11 cellular contexts compared by ENCODE assay signal in the genomic region with DNA sequence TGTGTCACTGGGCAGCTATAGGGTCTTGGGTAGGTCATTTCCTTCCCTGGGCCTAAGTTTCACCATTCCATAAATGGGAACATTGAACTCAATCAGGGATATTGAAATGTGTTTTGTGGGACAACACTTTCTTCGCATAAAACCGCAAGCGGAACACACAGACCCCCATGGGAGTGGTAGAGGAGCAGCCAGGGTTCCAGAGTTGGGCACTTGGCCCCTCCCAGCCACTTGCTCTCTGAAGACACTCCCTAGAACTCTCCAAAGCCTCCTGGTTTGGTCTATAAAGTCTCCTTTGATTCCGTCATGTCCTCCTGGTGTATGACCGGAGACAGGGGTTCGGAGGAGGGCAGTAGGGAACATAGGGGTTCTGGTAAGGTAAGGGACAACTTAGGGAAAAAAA.
DNase-seq lines count a peak whose midpoint lies in the region; ATAC-seq and TF ChIP-seq lines count a peak whose summit lies in the region.
"Had no signal": no experiment of that assay in that cellular context is flagged by ENCODE, and none has a peak within 500 bp of the region (broad histone marks: within the 10 kb centered on the region; RNA-seq: fewer than 3 reads in every experiment).

No MANE protein-coding gene starts in this region.

- H3K79me1 ChIP-seq in mesenchymal stem cell (replicated peaks; ENCODE audit: low read length, poor library complexity, severe bottlenecking), result no peaks in the 10 kb centered on the region

- H3K9ac ChIP-seq in BLaER1 treated with 17β-estradiol and CSF1 and Interleukin-3, amounts not matched to agents 10 nM and 100 nM, result peak overlapping the region in 9 of 11 experiments; percentile 25 to 82 (median 63); a peak in 15 of 22 replicates
- H3K9ac ChIP-seq in GM23248 (peak overlapping the region; percentile 64), SU-DHL-6 (ENCODE audit: low read length) (no peak overlapping the region), mesenchymal stem cell (ENCODE audit: low read length) (no peak overlapping the region)

- H2BK120ac ChIP-seq in mesenchymal stem cell (ENCODE audit: low read depth, low read length), result peak overlapping the region; percentile 81

- H3K4ac ChIP-seq in mesenchymal stem cell (ENCODE audit: low read depth in 1 of 2, low read length in 2 of 2), result peak overlapping the region in 1 of 2 experiments; percentile 5

- H3K27ac Mint-ChIP-seq in mesothelial cell of epicardium, result no peak overlapping the region

- in situ Hi-C loops in GM23248 (cut with MboI), result no loop called here
- in situ Hi-C loops in GM13976 (cut with MboI; ENCODE audit: low sequenced_read_pairs, unreplicated experiment), result loop anchor here (25.0 kb wide), 2 partner anchors 754 to 1004 kb away; no protein-coding TSS in a partner anchor

- H4K8ac ChIP-seq in mesenchymal stem cell (ENCODE audit: low read length), result no peak overlapping the region

- H3K27ac ChIP-seq in BLaER1 treated with 17β-estradiol and CSF1 and Interleukin-3, amounts not matched to agents 10 nM and 100 nM, result peak overlapping the region; percentile 27 to 91 (median 70); a peak in 16 of 22 replicates
- peak overlapping the region; percentile 85 for H3K27ac ChIP-seq in GM23248
- no peak overlapping the region for H3K27ac ChIP-seq in SU-DHL-6 (ENCODE audit: low read depth, low read length)
- H3K27ac ChIP-seq in mesenchymal stem cell (ENCODE audit: low read length, poor library complexity, severe bottlenecking), result no peak overlapping the region
- H3K27ac ChIP-seq: right atrium auricular region had no signal

- H3K79me2 ChIP-seq in GM23248 (ENCODE audit: insufficient read depth) (no peaks in the 10 kb centered on the region), SU-DHL-6 (ENCODE audit: insufficient read depth, low read length) (no peaks in the 10 kb centered on the region)

- H3K14ac ChIP-seq in mesenchymal stem cell (ENCODE audit: low read length in 2 of 2), result no peak overlapping the region

- no peak for ATAC-seq in HG03520 (IDR thresholded peaks at IDR 0.05; ENCODE audit: unreplicated experiment)

- H2AFZ ChIP-seq in GM23248 (no peak overlapping the region), SU-DHL-6 (ENCODE audit: low read depth, low read length, severe bottlenecking) (no peak overlapping the region), mesenchymal stem cell (ENCODE audit: low read depth, low read length) (no peak overlapping the region)

- TF ChIP-seq CTCF in SU-DHL-6 (IDR thresholded peaks at IDR 0.05; ENCODE audit: insufficient read depth, low read length, poor library complexity, severe bottlenecking) (no peak), GM13976 (IDR thresholded peaks at IDR 0.05; ENCODE audit: borderline replicate concordance, control extremely low read depth, extremely low read depth, insufficient read depth, missing control alignments) (no peak), mesothelial cell of epicardium (IDR thresholded peaks at IDR 0.05; ENCODE audit: unreplicated experiment) (no peak)

- DNase-seq in GM23248, result no peak
- DNase-seq in mesenchymal stem cell, result no peak
- no peak for DNase-seq in GM13976 (ENCODE audit: low spot score)
- DNase-seq in mesothelial cell of epicardium (ENCODE audit: low spot score in 2 of 2, unreplicated experiment in 2 of 2), result no peak
- no peak for DNase-seq in HT-29 (ENCODE audit: low spot score)
- DNase-seq: kidney, NCI-H2227 treated with DMSO at 0.1 percent for 48 hours had no signal

- H3K9me3 ChIP-seq in BLaER1 treated with 17β-estradiol and CSF1 and Interleukin-3, amounts not matched to agents 10 nM and 100 nM (replicated peaks in 1 of 11), result no peaks in the 10 kb centered on the region
- H3K9me3 ChIP-seq in GM23248 (ENCODE audit: low read depth) (no peaks in the 10 kb centered on the region), SU-DHL-6 (ENCODE audit: insufficient read depth, low read length) (no peaks in the 10 kb centered on the region), mesenchymal stem cell (ENCODE audit: control insufficient read depth, low read length) (no peaks in the 10 kb centered on the region)
- H3K9me3 ChIP-seq: right atrium auricular region had no signal

- peak overlapping the region in 9 of 10 experiments; percentile 26 to 62 (median 38); a peak in 15 of 20 replicates for H3K4me3 ChIP-seq in BLaER1 treated with 17β-estradiol and CSF1 and Interleukin-3, amounts not matched to agents 10 nM and 100 nM
- H3K4me3 ChIP-seq in GM23248, result no peak overlapping the region
- peak overlapping the region; percentile 16 for H3K4me3 ChIP-seq in SU-DHL-6 (ENCODE audit: insufficient read depth, low read length, poor library complexity, severe bottlenecking)
- no peak overlapping the region for H3K4me3 ChIP-seq in mesenchymal stem cell (ENCODE audit: insufficient read depth in 1 of 2, low read depth in 1 of 2, low read length in 2 of 2)
- H3K4me3 ChIP-seq: right atrium auricular region had no signal

- H3K27me3 ChIP-seq in BLaER1 treated with 17β-estradiol and CSF1 and Interleukin-3, amounts not matched to agents 10 nM and 100 nM, result peaks cover 66 to 86% (median 81%) of the 10 kb centered on the region in 11 experiments
- H3K27me3 ChIP-seq in GM23248 (replicated peaks; ENCODE audit: insufficient read depth) (no peaks in the 10 kb centered on the region), SU-DHL-6 (ENCODE audit: low read length) (no peaks in the 10 kb centered on the region), mesenchymal stem cell (ENCODE audit: control insufficient read depth in 1 of 2, insufficient read depth in 1 of 2, low read length in 2 of 2) (peaks cover 0 to 27% of the 10 kb centered on the region in 2 experiments)
- H3K27me3 ChIP-seq: right atrium auricular region had no signal

- H3F3A ChIP-seq in GM23248 (ENCODE audit: insufficient read depth), result peaks cover 53% of the 10 kb centered on the region
- no peaks in the 10 kb centered on the region for H3F3A ChIP-seq in SU-DHL-6 (ENCODE audit: insufficient read depth)

- H2AK5ac ChIP-seq in mesenchymal stem cell (ENCODE audit: low read length, severe bottlenecking), result no peak overlapping the region

- no peak overlapping the region for H2BK5ac ChIP-seq in mesenchymal stem cell (ENCODE audit: low read depth, low read length, poor library complexity, severe bottlenecking)

- H3K4me2 ChIP-seq in BLaER1 treated with 17β-estradiol and CSF1 and Interleukin-3, amounts not matched to agents 10 nM and 100 nM, result peak overlapping the region; percentile 94 to 99 (median 96)
- H3K4me2 ChIP-seq in GM23248 (ENCODE audit: unreplicated experiment) (peak overlapping the region; percentile 55), SU-DHL-6 (ENCODE audit: low read depth, low read length, poor library complexity, severe bottlenecking) (peak overlapping the region; percentile 55), mesenchymal stem cell (ENCODE audit: low read length, poor library complexity, severe bottlenecking) (no peak overlapping the region)

- H2BK15ac ChIP-seq in mesenchymal stem cell (ENCODE audit: low read depth, poor library complexity, severe bottlenecking), result no peak overlapping the region

- H3K9me3 Mint-ChIP-seq in mesothelial cell of epicardium, result no peaks in the 10 kb centered on the region

- no peak overlapping the region for H4K91ac ChIP-seq in mesenchymal stem cell (ENCODE audit: low read length)

- no peak overlapping the region for H3K4me3 Mint-ChIP-seq in mesothelial cell of epicardium

- WGBS in GM23248 (ENCODE audit: low coverage in 1 of 2, low lambda C conversion rate in 2 of 2, missing lambda C conversion rate in 2 of 2), 2 experiments, result 97 to 98% methylated on average over 6 of the region's 6 CpGs
- 99% methylated on average over 6 of the region's 6 CpGs for WGBS in mesenchymal stem cell

- H3K4me1 Mint-ChIP-seq in mesothelial cell of epicardium, result peaks cover 46% of the 10 kb centered on the region

- H3K27me3 Mint-ChIP-seq in mesothelial cell of epicardium (ENCODE audit: low read depth), result peaks cover 57% of the 10 kb centered on the region

- H3K9me2 ChIP-seq in GM23248 (ENCODE audit: insufficient read depth) (no peaks in the 10 kb centered on the region), SU-DHL-6 (replicated peaks; ENCODE audit: insufficient read depth, low read length) (no peaks in the 10 kb centered on the region)

- H2BK12ac ChIP-seq in mesenchymal stem cell (ENCODE audit: low read length in 2 of 2), result peak overlapping the region; percentile 35 to 75

- no peak overlapping the region for H3K23ac ChIP-seq in mesenchymal stem cell (ENCODE audit: low read length in 2 of 2)

- no peaks in the 10 kb centered on the region for H3K36me3 Mint-ChIP-seq in mesothelial cell of epicardium

- peaks cover 0 to 88% (median 63%) of the 10 kb centered on the region in 11 experiments; a peak in 17 of 22 replicates for H4K20me1 ChIP-seq in BLaER1 treated with 17β-estradiol and CSF1 and Interleukin-3, amounts not matched to agents 10 nM and 100 nM
- H4K20me1 ChIP-seq in GM23248 (ENCODE audit: insufficient read depth), result no peaks in the 10 kb centered on the region
- H4K20me1 ChIP-seq in SU-DHL-6 (ENCODE audit: low read depth, low read length), result no peaks in the 10 kb centered on the region

- peaks cover 55 to 98% (median 80%) of the 10 kb centered on the region in 10 experiments for H3K4me1 ChIP-seq in BLaER1 treated with 17β-estradiol and CSF1 and Interleukin-3, amounts not matched to agents 10 nM and 100 nM
- H3K4me1 ChIP-seq in GM23248 (ENCODE audit: insufficient read depth) (peaks cover 68% of the 10 kb centered on the region), mesenchymal stem cell (ENCODE audit: control insufficient read depth, insufficient read depth, low read depth, low read length) (peaks cover 44% of the 10 kb centered on the region)
- H3K4me1 ChIP-seq: right atrium auricular region had no signal

- H3K18ac ChIP-seq in mesenchymal stem cell (ENCODE audit: low read depth in 1 of 2, low read length in 2 of 2), result no peak overlapping the region

- H3K36me3 ChIP-seq in BLaER1 treated with 17β-estradiol and CSF1 and Interleukin-3, amounts not matched to agents 10 nM and 100 nM, result no peaks in the 10 kb centered on the region
- no peaks in the 10 kb centered on the region for H3K36me3 ChIP-seq in GM23248 (ENCODE audit: low read depth)
- H3K36me3 ChIP-seq in SU-DHL-6 (ENCODE audit: low read length), result no peaks in the 10 kb centered on the region
- H3K36me3 ChIP-seq in mesenchymal stem cell (ENCODE audit: control insufficient read depth in 1 of 2, insufficient read depth in 2 of 2, low read depth in 1 of 2, low read length in 2 of 2), result no peaks in the 10 kb centered on the region
- H3K36me3 ChIP-seq: right atrium auricular region had no signal

Comparison
In these comparisons a context has a peak if more than half of its experiments do, and no peak if none do; other contexts are left out.
1. H3K27ac ChIP-seq: peak in BLaER1 treated with 17β-estradiol and CSF1 and Interleukin-3, amounts not matched to agents 10 nM and 100 nM (11 of 11) and GM23248 (single experiment); none in SU-DHL-6 (single experiment) and mesenchymal stem cell (single experiment).
2. H3K4me3 ChIP-seq: peak in BLaER1 treated with 17β-estradiol and CSF1 and Interleukin-3, amounts not matched to agents 10 nM and 100 nM (9 of 10) and SU-DHL-6 (single experiment); none in GM23248 (single experiment) and mesenchymal stem cell (0 of 2).
3. H3K9ac ChIP-seq: peak in BLaER1 treated with 17β-estradiol and CSF1 and Interleukin-3, amounts not matched to agents 10 nM and 100 nM (9 of 11) and GM23248 (single experiment); none in SU-DHL-6 (single experiment) and mesenchymal stem cell (single experiment).